ENCODE assay signal across 1 cellular context in genomic region chr19:42075616-42076374, GRCh38.
TF ChIP-seq lines count a peak whose summit lies in the region.

ZNF574 (plus strand) TSS chr19:42076166; CDS start chr19:42078607, 2,441 bp downstream.

TF ChIP-seq in HepG2, 621 proteins besides CTCF, POLR2A, EP300 and RAD21 (continued from another document):
- TF ChIP-seq GMEB2 (CRISPR knock-in tag; IDR thresholded peaks at IDR 0.05; ENCODE audit: low read depth) (peak; percentile 73; the same call in 1 of the 2 replicates), HDAC2 (CRISPR knock-in tag; IDR thresholded peaks at IDR 0.05) (0 out of 2 replicates have a peak, but pooled peaks have one; percentile 12), XRCC5 (optimal IDR thresholded peaks at IDR 0.05; ENCODE audit: low read length) (peak; percentile 90), IRX3 (CRISPR knock-in tag; IDR thresholded peaks at IDR 0.05; ENCODE audit: borderline replicate concordance, low read depth) (0 out of 2 replicates have a peak, but pooled peaks have one; percentile 75), SRSF1 (optimal IDR thresholded peaks at IDR 0.05; ENCODE audit: low read depth, low read length) (peak; percentile 98), SOX6 (IDR thresholded peaks at IDR 0.05) (no peak), SOX6 (CRISPR knock-in tag; IDR thresholded peaks at IDR 0.05) (0 out of 2 replicates have a peak, but pooled peaks have one; percentile 45), GTF2F1 (IDR thresholded peaks at IDR 0.05; ENCODE audit: low read length) (peak; percentile 48; the same call in 1 of the 2 replicates), KLF16 (CRISPR knock-in tag; IDR thresholded peaks at IDR 0.05) (peak in 1 of 2 experiments; percentile 36; a peak in 1 of 4 replicates), PHF21A (CRISPR knock-in tag; IDR thresholded peaks at IDR 0.05) (peak; percentile 13; the same call in 1 of the 2 replicates), RARG (CRISPR knock-in tag; IDR thresholded peaks at IDR 0.05; ENCODE audit: low read depth) (peak; percentile 41; the same call in 1 of the 2 replicates), ZNF766 (CRISPR knock-in tag; IDR thresholded peaks at IDR 0.05; ENCODE audit: borderline replicate concordance) (no peak)
- TF ChIP-seq, protein P1, sequence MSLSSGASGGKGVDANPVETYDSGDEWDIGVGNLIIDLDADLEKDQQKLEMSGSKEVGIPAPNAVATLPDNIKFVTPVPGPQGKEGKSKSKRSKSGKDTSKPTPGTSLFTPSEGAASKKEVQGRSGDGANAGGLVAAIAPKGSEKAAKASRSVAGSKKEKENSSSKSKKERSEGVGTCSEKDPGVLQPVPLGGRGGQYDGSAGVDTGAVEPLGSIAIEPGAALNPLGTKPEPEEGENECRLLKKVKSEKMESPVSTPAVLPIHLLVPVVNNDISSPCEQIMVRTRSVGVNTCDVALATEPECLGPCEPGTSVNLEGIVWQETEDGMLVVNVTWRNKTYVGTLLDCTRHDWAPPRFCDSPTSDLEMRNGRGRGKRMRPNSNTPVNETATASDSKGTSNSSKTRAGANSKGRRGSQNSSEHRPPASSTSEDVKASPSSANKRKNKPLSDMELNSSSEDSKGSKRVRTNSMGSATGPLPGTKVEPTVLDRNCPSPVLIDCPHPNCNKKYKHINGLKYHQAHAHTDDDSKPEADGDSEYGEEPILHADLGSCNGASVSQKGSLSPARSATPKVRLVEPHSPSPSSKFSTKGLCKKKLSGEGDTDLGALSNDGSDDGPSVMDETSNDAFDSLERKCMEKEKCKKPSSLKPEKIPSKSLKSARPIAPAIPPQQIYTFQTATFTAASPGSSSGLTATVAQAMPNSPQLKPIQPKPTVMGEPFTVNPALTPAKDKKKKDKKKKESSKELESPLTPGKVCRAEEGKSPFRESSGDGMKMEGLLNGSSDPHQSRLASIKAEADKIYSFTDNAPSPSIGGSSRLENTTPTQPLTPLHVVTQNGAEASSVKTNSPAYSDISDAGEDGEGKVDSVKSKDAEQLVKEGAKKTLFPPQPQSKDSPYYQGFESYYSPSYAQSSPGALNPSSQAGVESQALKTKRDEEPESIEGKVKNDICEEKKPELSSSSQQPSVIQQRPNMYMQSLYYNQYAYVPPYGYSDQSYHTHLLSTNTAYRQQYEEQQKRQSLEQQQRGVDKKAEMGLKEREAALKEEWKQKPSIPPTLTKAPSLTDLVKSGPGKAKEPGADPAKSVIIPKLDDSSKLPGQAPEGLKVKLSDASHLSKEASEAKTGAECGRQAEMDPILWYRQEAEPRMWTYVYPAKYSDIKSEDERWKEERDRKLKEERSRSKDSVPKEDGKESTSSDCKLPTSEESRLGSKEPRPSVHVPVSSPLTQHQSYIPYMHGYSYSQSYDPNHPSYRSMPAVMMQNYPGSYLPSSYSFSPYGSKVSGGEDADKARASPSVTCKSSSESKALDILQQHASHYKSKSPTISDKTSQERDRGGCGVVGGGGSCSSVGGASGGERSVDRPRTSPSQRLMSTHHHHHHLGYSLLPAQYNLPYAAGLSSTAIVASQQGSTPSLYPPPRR (CRISPR knock-in tag; IDR thresholded peaks at IDR 0.05; ENCODE audit: borderline replicate concordance) = 0 out of 2 replicates have a peak, but pooled peaks have one; percentile 14
- TF ChIP-seq, protein P2, sequence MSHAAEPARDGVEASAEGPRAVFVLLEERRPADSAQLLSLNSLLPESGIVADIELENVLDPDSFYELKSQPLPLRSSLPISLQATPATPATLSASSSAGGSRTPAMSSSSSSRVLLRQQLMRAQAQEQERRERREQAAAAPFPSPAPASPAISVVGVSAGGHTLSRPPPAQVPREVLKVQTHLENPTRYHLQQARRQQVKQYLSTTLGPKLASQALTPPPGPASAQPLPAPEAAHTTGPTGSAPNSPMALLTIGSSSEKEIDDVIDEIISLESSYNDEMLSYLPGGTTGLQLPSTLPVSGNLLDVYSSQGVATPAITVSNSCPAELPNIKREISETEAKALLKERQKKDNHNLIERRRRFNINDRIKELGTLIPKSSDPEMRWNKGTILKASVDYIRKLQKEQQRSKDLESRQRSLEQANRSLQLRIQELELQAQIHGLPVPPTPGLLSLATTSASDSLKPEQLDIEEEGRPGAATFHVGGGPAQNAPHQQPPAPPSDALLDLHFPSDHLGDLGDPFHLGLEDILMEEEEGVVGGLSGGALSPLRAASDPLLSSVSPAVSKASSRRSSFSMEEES (CRISPR knock-in tag; IDR thresholded peaks at IDR 0.05) = no peak
- TF ChIP-seq, protein P3, sequence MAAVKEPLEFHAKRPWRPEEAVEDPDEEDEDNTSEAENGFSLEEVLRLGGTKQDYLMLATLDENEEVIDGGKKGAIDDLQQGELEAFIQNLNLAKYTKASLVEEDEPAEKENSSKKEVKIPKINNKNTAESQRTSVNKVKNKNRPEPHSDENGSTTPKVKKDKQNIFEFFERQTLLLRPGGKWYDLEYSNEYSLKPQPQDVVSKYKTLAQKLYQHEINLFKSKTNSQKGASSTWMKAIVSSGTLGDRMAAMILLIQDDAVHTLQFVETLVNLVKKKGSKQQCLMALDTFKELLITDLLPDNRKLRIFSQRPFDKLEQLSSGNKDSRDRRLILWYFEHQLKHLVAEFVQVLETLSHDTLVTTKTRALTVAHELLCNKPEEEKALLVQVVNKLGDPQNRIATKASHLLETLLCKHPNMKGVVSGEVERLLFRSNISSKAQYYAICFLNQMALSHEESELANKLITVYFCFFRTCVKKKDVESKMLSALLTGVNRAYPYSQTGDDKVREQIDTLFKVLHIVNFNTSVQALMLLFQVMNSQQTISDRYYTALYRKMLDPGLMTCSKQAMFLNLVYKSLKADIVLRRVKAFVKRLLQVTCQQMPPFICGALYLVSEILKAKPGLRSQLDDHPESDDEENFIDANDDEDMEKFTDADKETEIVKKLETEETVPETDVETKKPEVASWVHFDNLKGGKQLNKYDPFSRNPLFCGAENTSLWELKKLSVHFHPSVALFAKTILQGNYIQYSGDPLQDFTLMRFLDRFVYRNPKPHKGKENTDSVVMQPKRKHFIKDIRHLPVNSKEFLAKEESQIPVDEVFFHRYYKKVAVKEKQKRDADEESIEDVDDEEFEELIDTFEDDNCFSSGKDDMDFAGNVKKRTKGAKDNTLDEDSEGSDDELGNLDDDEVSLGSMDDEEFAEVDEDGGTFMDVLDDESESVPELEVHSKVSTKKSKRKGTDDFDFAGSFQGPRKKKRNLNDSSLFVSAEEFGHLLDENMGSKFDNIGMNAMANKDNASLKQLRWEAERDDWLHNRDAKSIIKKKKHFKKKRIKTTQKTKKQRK (IDR thresholded peaks at IDR 0.05; ENCODE audit: low read length) = peak; percentile 46; the same call in 1 of the 2 replicates
TF ChIP-seq in HepG2: peak in this region for 196.
